ENCODE assay signal across 13 cellular contexts in the genomic region with DNA sequence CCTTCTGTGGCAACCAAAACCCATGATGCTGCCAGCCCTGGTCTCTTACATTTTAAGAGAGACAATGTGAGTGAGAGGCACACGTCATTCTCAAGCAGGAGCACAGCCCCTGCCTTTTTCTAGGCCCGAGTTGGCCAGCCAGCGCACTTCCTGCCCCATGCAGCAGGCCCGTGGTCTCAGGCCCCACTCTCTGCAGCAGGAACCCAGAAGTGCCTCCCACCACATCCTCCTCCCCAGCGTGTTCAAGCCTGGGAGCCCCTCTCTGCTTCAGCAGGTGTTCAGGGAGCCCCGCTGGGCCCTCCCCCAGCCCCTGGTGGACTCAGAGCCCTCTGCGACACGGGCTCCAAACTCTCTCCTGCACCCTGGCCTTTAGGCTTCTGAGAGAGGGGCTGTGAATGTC. TPM values are rescaled to one million over a fixed set of nuclear protein-coding genes. Genes with fewer than 3 reads are reported as not detected.
DNase-seq lines count a peak whose midpoint lies in the region; ATAC-seq and TF ChIP-seq lines count a peak whose summit lies in the region.
"Had no signal": no experiment of that assay in that cellular context is flagged by ENCODE, and none has a peak within 500 bp of the region (broad histone marks: within the 10 kb centered on the region; RNA-seq: fewer than 3 reads in every experiment).

No MANE protein-coding gene starts in this region.

- H3K79me2 ChIP-seq in DOHH2 (ENCODE audit: control insufficient read depth, low read length) (no peaks in the 10 kb centered on the region), neural progenitor cell (ENCODE audit: low read depth) (no peaks in the 10 kb centered on the region)

- peak overlapping the region; percentile 86 for H3K27ac Mint-ChIP-seq in activated naive CD8-positive, alpha-beta T cell treated with anti-CD3 and anti-CD28 coated beads, Interleukin-2, amount 10 ng/mL, durations not matched to agents 7 days and 5 days
- H3K27ac Mint-ChIP-seq in neural progenitor cell: peak overlapping the region; percentile 23
- H3K27ac Mint-ChIP-seq: activated naive CD4-positive, alpha-beta T cell treated with anti-CD3 and anti-CD28 coated beads, Interleukin-2, amount 50 U/mL, for 72 hours had no signal

- peaks cover 27% of the 10 kb centered on the region for H3K4me1 ChIP-seq in DOHH2 (ENCODE audit: control insufficient read depth, low read length)
- H3K4me1 ChIP-seq in neural progenitor cell: no peaks in the 10 kb centered on the region

- H3K4me3 Mint-ChIP-seq in activated naive CD8-positive, alpha-beta T cell treated with anti-CD3 and anti-CD28 coated beads, Interleukin-2, amount 10 ng/mL, durations not matched to agents 7 days and 5 days: peak overlapping the region; percentile 51
- H3K4me3 Mint-ChIP-seq in neural progenitor cell: no peak overlapping the region
- H3K4me3 Mint-ChIP-seq: CD14-positive monocyte had no signal

- H3K4me1 Mint-ChIP-seq in activated naive CD8-positive, alpha-beta T cell treated with anti-CD3 and anti-CD28 coated beads, Interleukin-2, amount 10 ng/mL, durations not matched to agents 7 days and 5 days: peaks cover 46% of the 10 kb centered on the region
- H3K4me1 Mint-ChIP-seq in neural progenitor cell: peaks cover 21% of the 10 kb centered on the region

- H3K27me3 ChIP-seq in DOHH2 (ENCODE audit: control insufficient read depth, low read length): no peaks in the 10 kb centered on the region
- H3K27me3 ChIP-seq in neural progenitor cell: no peaks in the 10 kb centered on the region
- H3K27me3 ChIP-seq in WERI-Rb-1 (ENCODE audit: insufficient read depth, low read depth, severe bottlenecking): no peaks in the 10 kb centered on the region

- H3F3A ChIP-seq in DOHH2 (ENCODE audit: control insufficient read depth, insufficient read depth): no peaks in the 10 kb centered on the region; the same call in 1 of the 2 replicates
- H3F3A ChIP-seq in neural progenitor cell (ENCODE audit: low read depth): no peaks in the 10 kb centered on the region

- H3K27ac ChIP-seq in DOHH2 (ENCODE audit: low read depth, low read length): peak overlapping the region; percentile 22
- peak overlapping the region; percentile 92 for H3K27ac ChIP-seq in KOPT-K1 (ENCODE audit: low read depth, low read length, poor library complexity, severe bottlenecking)
- no peak overlapping the region for H3K27ac ChIP-seq in neural progenitor cell
- no peak overlapping the region for H3K27ac ChIP-seq in WERI-Rb-1

- H3K9me3 ChIP-seq in DOHH2 (ENCODE audit: control insufficient read depth, insufficient read depth, low read length) (no peaks in the 10 kb centered on the region), KOPT-K1 (ENCODE audit: insufficient read depth, low read length, poor library complexity, severe bottlenecking) (no peaks in the 10 kb centered on the region), neural progenitor cell (ENCODE audit: low read depth) (no peaks in the 10 kb centered on the region), WERI-Rb-1 (ENCODE audit: severe bottlenecking) (no peaks in the 10 kb centered on the region)
- H3K9me3 ChIP-seq: SK-N-SH had no signal

- H3K36me3 ChIP-seq in DOHH2 (ENCODE audit: control insufficient read depth, low read length) (no peaks in the 10 kb centered on the region), KOPT-K1 (ENCODE audit: insufficient read depth, low read length) (no peaks in the 10 kb centered on the region; the same call in 1 of the 2 replicates), neural progenitor cell (no peaks in the 10 kb centered on the region), WERI-Rb-1 (no peaks in the 10 kb centered on the region)

- no peaks in the 10 kb centered on the region for H3K9me2 ChIP-seq in DOHH2 (replicated peaks; ENCODE audit: control insufficient read depth, low read length)
- H3K9me2 ChIP-seq: SK-N-SH had no signal

- POLR2A ChIA-PET in activated naive CD8-positive, alpha-beta T cell treated with anti-CD3 and anti-CD28 coated beads, Interleukin-2, amount 10 ng/mL, durations not matched to agents 7 days and 5 days (lab: Charles Lee): interaction anchor here (0.7 to 2.1 kb wide), 3 partner anchors 12 to 19 kb away, joined by 3 to 4 read pairs (median 3); no protein-coding TSS in a partner anchor

- peak; percentile 90 for ATAC-seq in activated naive CD8-positive, alpha-beta T cell treated with anti-CD3 and anti-CD28 coated beads, Interleukin-2, amount 10 ng/mL, durations not matched to agents 7 days and 5 days (ENCODE audit: low read depth)

- DNase-seq in activated naive CD8-positive, alpha-beta T cell treated with anti-CD3 and anti-CD28 coated beads, Interleukin-2, amount 10 ng/mL, durations not matched to agents 7 days and 5 days: peak; percentile 73
- DNase-seq in neural progenitor cell (ENCODE audit: low spot score): peak; percentile 15
- DNase-seq in WERI-Rb-1: no peak
- DNase-seq in NOMO-1 (lab: John Stamatoyannopoulos, UW; ENCODE audit: unreplicated experiment in 2 of 2): no peak
- DNase-seq in SHP77 treated with DMSO at 0.1 percent for 48 hours (lab: John Stamatoyannopoulos, UW): no peak
- no peak for DNase-seq in activated naive CD4-positive, alpha-beta T cell treated with Interleukin-2 at 50 U/mL for 16 hours
- DNase-seq: activated CD4-positive, alpha-beta T cell treated with anti-CD3 and anti-CD28 coated beads for 48 hours; NCI-H1436; SK-N-SH had no signal

- TF ChIP-seq CTCF in DOHH2 (IDR thresholded peaks at IDR 0.05; ENCODE audit: low read depth, low read length, poor library complexity, severe bottlenecking) (no peak), neural progenitor cell (IDR thresholded peaks at IDR 0.05) (no peak), WERI-Rb-1 (IDR thresholded peaks at IDR 0.05; ENCODE audit: low read depth, low read length) (no peak)

- no peak overlapping the region for H2AFZ ChIP-seq in neural progenitor cell (replicated peaks)

- H3K4me3 ChIP-seq in DOHH2 (ENCODE audit: low read length) (0 out of 2 replicates have a peak overlapping the region, but pooled peaks have one; percentile 1), neural progenitor cell (no peak overlapping the region), WERI-Rb-1 (ENCODE audit: low read depth, low read length) (no peak overlapping the region)

- peaks cover 1% of the 10 kb centered on the region for H3K9me3 Mint-ChIP-seq in activated naive CD8-positive, alpha-beta T cell treated with anti-CD3 and anti-CD28 coated beads, Interleukin-2, amount 10 ng/mL, durations not matched to agents 7 days and 5 days
- H3K9me3 Mint-ChIP-seq in neural progenitor cell: no peaks in the 10 kb centered on the region
- H3K9me3 Mint-ChIP-seq: activated naive CD4-positive, alpha-beta T cell treated with anti-CD3 and anti-CD28 coated beads, Interleukin-2, amount 50 U/mL, for 72 hours had no signal

- H3K36me3 Mint-ChIP-seq in activated naive CD8-positive, alpha-beta T cell treated with anti-CD3 and anti-CD28 coated beads, Interleukin-2, amount 10 ng/mL, durations not matched to agents 7 days and 5 days: peaks cover 7% of the 10 kb centered on the region
- H3K36me3 Mint-ChIP-seq in neural progenitor cell: no peaks in the 10 kb centered on the region
- H3K36me3 Mint-ChIP-seq: CD14-positive monocyte had no signal

- no peak overlapping the region for H3K9ac ChIP-seq in neural progenitor cell
- H3K9ac ChIP-seq: SK-N-SH had no signal

- peaks cover 7% of the 10 kb centered on the region for H3K27me3 Mint-ChIP-seq in activated naive CD8-positive, alpha-beta T cell treated with anti-CD3 and anti-CD28 coated beads, Interleukin-2, amount 10 ng/mL, durations not matched to agents 7 days and 5 days
- H3K27me3 Mint-ChIP-seq in neural progenitor cell (ENCODE audit: insufficient read depth, low read depth): peaks cover 15% of the 10 kb centered on the region

- H3K4me2 ChIP-seq in DOHH2 (ENCODE audit: low read length) (peak overlapping the region; percentile 30), neural progenitor cell (no peak overlapping the region)
- H3K4me2 ChIP-seq: SK-N-SH had no signal

- H4K20me1 ChIP-seq in DOHH2 (ENCODE audit: control insufficient read depth, insufficient read depth, low read depth, low read length): no peaks in the 10 kb centered on the region
- no peaks in the 10 kb centered on the region for H4K20me1 ChIP-seq in neural progenitor cell (ENCODE audit: low read depth)

RNA-seq across cellular contexts. Expression of gene ITGAE, which starts 30.5 kb away (rescaled TPM):
- 10 to 100 TPM; 48.1 to 52.0 TPM for total RNA-seq in activated naive CD8-positive, alpha-beta T cell treated with anti-CD3 and anti-CD28 coated beads, Interleukin-2, amount 10 ng/mL, durations not matched to agents 7 days and 5 days
- 33.7 and 47.5 TPM in 2 replicates for total RNA-seq in neural progenitor cell (ENCODE audit: low replicate concordance)

RNA-seq across cellular contexts. Expression of gene HASPIN, which starts 46.8 kb away (rescaled TPM):
- 10 to 100 TPM; 17.5 to 21.4 TPM for total RNA-seq in activated naive CD8-positive, alpha-beta T cell treated with anti-CD3 and anti-CD28 coated beads, Interleukin-2, amount 10 ng/mL, durations not matched to agents 7 days and 5 days
- 14.8 and 21.2 TPM in 2 replicates for total RNA-seq in neural progenitor cell (ENCODE audit: low replicate concordance)

Comparison
In these comparisons a context has a peak if more than half of its experiments do, and no peak if none do; other contexts are left out.
1. H3K27ac ChIP-seq: peak in DOHH2 (single experiment) and KOPT-K1 (single experiment); none in neural progenitor cell (single experiment) and WERI-Rb-1 (single experiment).
2. DNase-seq: peak in activated naive CD8-positive, alpha-beta T cell treated with anti-CD3 and anti-CD28 coated beads, Interleukin-2, amount 10 ng/mL, durations not matched to agents 7 days and 5 days (single experiment) and neural progenitor cell (single experiment); none in WERI-Rb-1 (single experiment), NOMO-1 (0 of 2), SHP77 treated with DMSO at 0.1 percent for 48 hours (single experiment) and activated naive CD4-positive, alpha-beta T cell treated with Interleukin-2 at 50 U/mL for 16 hours (single experiment).